Comparison of ENCODE assay signal across 19 cellular contexts in genomic region chr10:11530806-11531205, GRCh38.
"Had no signal": no experiment of that assay in that cellular context is flagged by ENCODE, and none has a peak within 500 bp of the region (broad histone marks: within the 10 kb centered on the region; RNA-seq: fewer than 3 reads in every experiment).

No MANE protein-coding gene starts in this region.

- DNase-seq: activated CD4-positive, alpha-beta memory T cell treated with anti-CD3 and anti-CD28 coated beads for 36 hours; activated gamma-delta T cell treated with Interleukin-2 at 50 U/mL for 16 hours; activated T-cell treated with anti-CD3 and anti-CD28 coated beads for 4 hours; dermis blood vessel endothelial cell; effector memory CD4-positive, alpha-beta T cell; foreskin fibroblast; naive thymus-derived CD8-positive, alpha-beta T cell; psoas muscle; right lobe of liver; stimulated activated CD4-positive, alpha-beta T cell treated with anti-CD3 and anti-CD28 coated beads, Interleukin-4, amount 100 ng/mL, for 24 hours; WERI-Rb-1 had no signal

- H3K27ac Mint-ChIP-seq: activated CD4-positive, alpha-beta memory T cell treated with anti-CD3 and anti-CD28 coated beads for 36 hours; activated naive CD4-positive, alpha-beta T cell treated with anti-CD3 and anti-CD28 coated beads, Interleukin-2, amount 50 U/mL, for 72 hours; activated T-helper 1 cell treated with anti-CD3 and anti-CD28 coated beads, Interleukin-12 subunit alpha, Interleukin-12 subunit beta, Interleukin-2, Interleukin-4 antibody, amounts not matched to agents 30 ng/mL and 10 ng/mL and 1 ng/mL, durations not matched to agents 14 hours and 24 hours and 36 hours; naive thymus-derived CD8-positive, alpha-beta T cell; stimulated activated effector memory CD8-positive, alpha-beta T cell treated with anti-CD3 and anti-CD28 coated beads, Interleukin-12 subunit alpha, Interleukin-12 subunit beta, amount 100 ng/mL, for 72 hours had no signal

- H3K36me3 ChIP-seq: cardiac muscle cell, esophagus muscularis mucosa, right lobe of liver, thoracic aorta, WERI-Rb-1 had no signal

- H3K4me1 ChIP-seq: psoas muscle had no signal

- H3K9me3 Mint-ChIP-seq: activated CD4-positive, alpha-beta memory T cell treated with anti-CD3 and anti-CD28 coated beads for 36 hours; activated naive CD4-positive, alpha-beta T cell treated with anti-CD3 and anti-CD28 coated beads, Interleukin-2, amount 50 U/mL, for 72 hours; activated T-helper 1 cell treated with anti-CD3 and anti-CD28 coated beads, Interleukin-12 subunit alpha, Interleukin-12 subunit beta, Interleukin-2, Interleukin-4 antibody, amounts not matched to agents 30 ng/mL and 10 ng/mL and 1 ng/mL, durations not matched to agents 14 hours and 24 hours and 36 hours; naive thymus-derived CD8-positive, alpha-beta T cell; stimulated activated effector memory CD8-positive, alpha-beta T cell treated with anti-CD3 and anti-CD28 coated beads, Interleukin-12 subunit alpha, Interleukin-12 subunit beta, amount 100 ng/mL, for 72 hours had no signal

- ATAC-seq: activated naive CD4-positive, alpha-beta T cell treated with anti-CD3 and anti-CD28 coated beads, Interleukin-2, amount 50 U/mL, for 72 hours; naive thymus-derived CD8-positive, alpha-beta T cell; psoas muscle; right lobe of liver; stimulated activated effector memory CD8-positive, alpha-beta T cell treated with anti-CD3 and anti-CD28 coated beads, Interleukin-12 subunit alpha, Interleukin-12 subunit beta, amount 100 ng/mL, for 72 hours had no signal

- H3K4me2 ChIP-seq: hepatocyte had no signal

- H2AFZ ChIP-seq: hepatocyte had no signal

- H3K4me3 Mint-ChIP-seq: activated CD4-positive, alpha-beta memory T cell treated with anti-CD3 and anti-CD28 coated beads for 36 hours; activated T-helper 1 cell treated with anti-CD3 and anti-CD28 coated beads, Interleukin-12 subunit alpha, Interleukin-12 subunit beta, Interleukin-2, Interleukin-4 antibody, amounts not matched to agents 30 ng/mL and 10 ng/mL and 1 ng/mL, durations not matched to agents 14 hours and 24 hours and 36 hours; naive thymus-derived CD8-positive, alpha-beta T cell; stimulated activated effector memory CD8-positive, alpha-beta T cell treated with anti-CD3 and anti-CD28 coated beads, Interleukin-12 subunit alpha, Interleukin-12 subunit beta, amount 100 ng/mL, for 72 hours had no signal

- H3K27ac ChIP-seq: cardiac muscle cell, esophagus muscularis mucosa, hepatocyte, psoas muscle, right lobe of liver, thoracic aorta, WERI-Rb-1 had no signal

- H3K27me3 ChIP-seq: cardiac muscle cell, esophagus muscularis mucosa, hepatocyte, right lobe of liver had no signal

- H3K27me3 Mint-ChIP-seq: activated CD4-positive, alpha-beta memory T cell treated with anti-CD3 and anti-CD28 coated beads for 36 hours; naive thymus-derived CD8-positive, alpha-beta T cell had no signal

- FAIRE-seq: endothelial cell of umbilical vein had no signal

- H3K36me3 Mint-ChIP-seq: activated CD4-positive, alpha-beta memory T cell treated with anti-CD3 and anti-CD28 coated beads for 36 hours; stimulated activated effector memory CD8-positive, alpha-beta T cell treated with anti-CD3 and anti-CD28 coated beads, Interleukin-12 subunit alpha, Interleukin-12 subunit beta, amount 100 ng/mL, for 72 hours had no signal

- H3K9me3 ChIP-seq: esophagus muscularis mucosa, psoas muscle, right lobe of liver, thoracic aorta had no signal

- H3K4me3 ChIP-seq: cardiac muscle cell, hepatocyte, psoas muscle, right lobe of liver, thoracic aorta had no signal
